Comparison of ENCODE assay signal across 1 cellular context in genomic region chr18:58013241-58014211, GRCh38.
TF ChIP-seq lines count a peak whose summit lies in the region.

No MANE protein-coding gene starts in this region.

TF ChIP-seq in IMR-90, 13 proteins besides CTCF, POLR2A, EP300 and RAD21:
- TF ChIP-seq SMC3 (IDR thresholded peaks at IDR 0.05; ENCODE audit: low read depth, low read length): no peak
- TF ChIP-seq MAFK (IDR thresholded peaks at IDR 0.05; ENCODE audit: low read depth, low read length): no peak
- TF ChIP-seq CHD1 (IDR thresholded peaks at IDR 0.05; ENCODE audit: low read depth, low read length): no peak
- no peak for TF ChIP-seq BHLHE40 (IDR thresholded peaks at IDR 0.05; ENCODE audit: low read depth, low read length)
- TF ChIP-seq MXI1 (IDR thresholded peaks at IDR 0.05; ENCODE audit: borderline replicate concordance, low read depth, low read length): no peak
- no peak for TF ChIP-seq RFX5 (IDR thresholded peaks at IDR 0.05; ENCODE audit: low read depth, low read length)
- TF ChIP-seq NFE2L2 (IDR thresholded peaks at IDR 0.05; ENCODE audit: low read depth, low read length): no peak
- TF ChIP-seq RCOR1 (IDR thresholded peaks at IDR 0.05; ENCODE audit: insufficient replicate concordance, low read length): no peak
- no peak for TF ChIP-seq FOS (IDR thresholded peaks at IDR 0.05; ENCODE audit: low read depth, low read length)
- no peak for TF ChIP-seq CEBPB (IDR thresholded peaks at IDR 0.05; ENCODE audit: low read depth, low read length)
- TF ChIP-seq USF2 (IDR thresholded peaks at IDR 0.05; ENCODE audit: low read depth, low read length): no peak
- no peak for TF ChIP-seq ELK1 (IDR thresholded peaks at IDR 0.05; ENCODE audit: borderline replicate concordance, low read depth, low read length)
- TF ChIP-seq MAZ (IDR thresholded peaks at IDR 0.05; ENCODE audit: borderline replicate concordance, low read depth, low read length): no peak
